Comparison of ENCODE assay signal across 21 cellular contexts in the genomic region with DNA sequence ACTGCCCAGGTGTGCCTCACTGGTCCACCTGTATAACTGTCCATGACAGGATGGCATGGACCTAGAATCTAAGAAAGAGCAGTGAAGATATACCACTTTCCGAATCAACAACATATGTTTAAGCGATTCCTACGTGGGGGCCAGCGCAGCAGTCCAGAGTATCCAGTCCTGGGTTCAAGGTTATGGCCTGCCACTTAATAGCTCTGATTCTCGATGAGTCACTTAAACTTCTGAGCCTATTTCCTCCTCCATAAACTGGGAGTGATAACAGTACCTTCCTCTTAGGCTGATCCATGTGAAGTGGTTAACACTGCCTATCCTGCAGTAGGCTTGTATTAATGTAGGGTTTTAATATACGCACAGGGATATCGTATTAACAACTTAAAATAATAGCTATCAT. TPM values are rescaled to one million over a fixed set of nuclear protein-coding genes. Genes with fewer than 3 reads are reported as not detected.
DNase-seq lines count a peak whose midpoint lies in the region; ATAC-seq, FAIRE-seq and TF ChIP-seq lines count a peak whose summit lies in the region.
"Had no signal": no experiment of that assay in that cellular context is flagged by ENCODE, and none has a peak within 500 bp of the region (broad histone marks: within the 10 kb centered on the region; RNA-seq: fewer than 3 reads in every experiment).

No MANE protein-coding gene starts in this region.

- H3K27ac Mint-ChIP-seq in HFFc6 (peak overlapping the region; percentile 93), neural crest cell (ENCODE audit: unreplicated experiment) (no peak overlapping the region)
- H3K27ac Mint-ChIP-seq: CD8-positive, alpha-beta T cell had no signal

- no peak overlapping the region; the same call in 1 of the 2 replicates for H3K4me3 Mint-ChIP-seq in HFFc6
- peak overlapping the region; percentile 35 for H3K4me3 Mint-ChIP-seq in neural crest cell
- H3K4me3 Mint-ChIP-seq: CD8-positive, alpha-beta T cell had no signal

- H3K36me3 Mint-ChIP-seq in HFFc6 (ENCODE audit: low read depth) (peaks cover 22% of the 10 kb centered on the region), neural crest cell (ENCODE audit: low read depth) (no peaks in the 10 kb centered on the region)

- peaks cover 0 to 5% of the 10 kb centered on the region in 2 experiments for H3K36me3 ChIP-seq in keratinocyte (ENCODE audit: control insufficient read depth in 2 of 2, extremely low read depth in 1 of 2, insufficient read depth in 2 of 2, low read length in 2 of 2)
- H3K36me3 ChIP-seq: BLaER1 treated with 17β-estradiol and CSF1 and Interleukin-3, amounts not matched to agents 10 nM and 100 nM had no signal

- ATAC-seq in HG03045 (IDR thresholded peaks at IDR 0.05; ENCODE audit: unreplicated experiment) = no peak
- ATAC-seq: CD8-positive, alpha-beta T cell; HepG2 had no signal

- H3K4me1 Mint-ChIP-seq in HFFc6 (ENCODE audit: low read depth) = peaks cover 59% of the 10 kb centered on the region
- H3K4me1 Mint-ChIP-seq in neural crest cell = peaks cover 21% of the 10 kb centered on the region

- H3K4me2 ChIP-seq in keratinocyte (ENCODE audit: control insufficient read depth, extremely low read depth, insufficient read depth, low read depth, low read length) = no peak overlapping the region
- H3K4me2 ChIP-seq: BLaER1 treated with 17β-estradiol and CSF1 and Interleukin-3, amounts not matched to agents 10 nM and 100 nM; KMS-11 had no signal

- peak overlapping the region; percentile 71 for H3K27ac ChIP-seq in RWPE1
- H3K27ac ChIP-seq in keratinocyte (ENCODE audit: control insufficient read depth, insufficient read depth, low read length) = peak overlapping the region; percentile 92
- H3K27ac ChIP-seq: BLaER1 treated with 17β-estradiol and CSF1 and Interleukin-3, amounts not matched to agents 10 nM and 100 nM; KMS-11 had no signal

- FAIRE-seq in keratinocyte (lab: Jason Lieb, UNC) = no peak
- FAIRE-seq: D721Med, H54, HepG2 had no signal

- CTCF ChIA-PET in RWPE1 (lab: Yijun Ruan, JAX) = no interaction called here

- H2AFZ ChIP-seq in keratinocyte (ENCODE audit: control insufficient read depth, low read length) = no peak overlapping the region

- H3K79me2 ChIP-seq in keratinocyte (ENCODE audit: control insufficient read depth, insufficient read depth, low read length) = peaks cover 17% of the 10 kb centered on the region

- peaks cover 2% of the 10 kb centered on the region for H3K9me1 ChIP-seq in keratinocyte (ENCODE audit: control insufficient read depth, extremely low read depth, insufficient read depth, low read length)

- H3K9me3 ChIP-seq in keratinocyte (ENCODE audit: control insufficient read depth, low read depth, low read length) = peaks cover 2% of the 10 kb centered on the region

- dilution Hi-C loops in keratinocyte (cut with MboI; ENCODE audit: extremely low pct_ligation_motif_present, low sequenced_read_pairs) = no loop called here

- H3K27me3 Mint-ChIP-seq in HFFc6 (ENCODE audit: insufficient read depth) = peaks cover 6% of the 10 kb centered on the region; the same call in 1 of the 2 replicates
- peaks cover 4% of the 10 kb centered on the region for H3K27me3 Mint-ChIP-seq in neural crest cell (ENCODE audit: low read depth)

- H3K27me3 ChIP-seq in keratinocyte (ENCODE audit: control insufficient read depth, extremely low read depth, insufficient read depth, low read length) = no peaks in the 10 kb centered on the region

- DNase-seq in HFFc6 = no peak
- no peak for DNase-seq in RWPE1 (ENCODE audit: low spot score)
- no peak for DNase-seq in keratinocyte (ENCODE audit: low read depth, low spot score)
- no peak for DNase-seq in neural crest cell (ENCODE audit: low read depth, low spot score)
- no peak for DNase-seq in NCI-H1694 (lab: John Stamatoyannopoulos, UW)
- DNase-seq in germinal center (ENCODE audit: low spot score) = no peak
- DNase-seq: CD8-positive, alpha-beta T cell; NCI-H1048; NCI-H1436; NCI-H2029 treated with DMSO at 0.1 percent for 48 hours; NCI-H2171 treated with DMSO at 0.1 percent for 48 hours; NCI-H510A; NCI-H748 treated with DMSO at 0.1 percent for 48 hours; OCI-M1; RPMI8226 had no signal

- no peak overlapping the region for H3K9ac ChIP-seq in keratinocyte (ENCODE audit: control insufficient read depth, extremely low read depth, insufficient read depth, low read length)
- H3K9ac ChIP-seq: BLaER1 treated with 17β-estradiol and CSF1 and Interleukin-3, amounts not matched to agents 10 nM and 100 nM; KMS-11 had no signal

- TF ChIP-seq CTCF in HFFc6 (IDR thresholded peaks at IDR 0.05) (no peak), RWPE1 (conservative IDR thresholded peaks at IDR 0.05; ENCODE audit: low read depth) (no peak), keratinocyte (optimal IDR thresholded peaks at IDR 0.05 in 1 of 3, IDR thresholded peaks at IDR 0.05 in 1 of 3, conservative IDR thresholded peaks at IDR 0.05 in 1 of 3; ENCODE audit: extremely low read depth in 1 of 3, insufficient read depth in 2 of 3, low read length in 3 of 3) (no peak), neural crest cell (conservative IDR thresholded peaks at IDR 0.05) (no peak)

- no peaks in the 10 kb centered on the region for H4K20me1 ChIP-seq in keratinocyte (ENCODE audit: control insufficient read depth, extremely low read depth, insufficient read depth, low read length)
- H4K20me1 ChIP-seq: BLaER1 treated with 17β-estradiol and CSF1 and Interleukin-3, amounts not matched to agents 10 nM and 100 nM had no signal

- H3K9me3 Mint-ChIP-seq in HFFc6 = no peaks in the 10 kb centered on the region
- no peaks in the 10 kb centered on the region for H3K9me3 Mint-ChIP-seq in neural crest cell

- POLR2A ChIA-PET in RWPE1 (lab: Yijun Ruan, JAX; ENCODE audit: low non-redundant PET) = no interaction called here

- no peak overlapping the region for H3K4me3 ChIP-seq in keratinocyte (ENCODE audit: control insufficient read depth in 2 of 3, extremely low read depth in 1 of 3, insufficient read depth in 2 of 3, low read depth in 1 of 3, low read length in 3 of 3)
- H3K4me3 ChIP-seq: BLaER1 treated with 17β-estradiol and CSF1 and Interleukin-3, amounts not matched to agents 10 nM and 100 nM had no signal

- peaks cover 42% of the 10 kb centered on the region for H3K4me1 ChIP-seq in keratinocyte (ENCODE audit: control insufficient read depth, extremely low read depth, insufficient read depth, low read length)

RNA-seq across cellular contexts. Expression of gene STPG1, which starts 2.8 kb away (rescaled TPM):
- total RNA-seq in HFFc6 (2021; fragmentation: NEBNext Ultra II Directional; extraction: Animal tissue kit (Norgen Biotek cat#: 25700)) = 10 to 100 TPM in 5 of 6 experiments, 1 to 10 TPM in 1; 8.8 to 13.0 (median 11.0) TPM
- 15.3 to 16.9 TPM (median 16.6 TPM) in 3 replicates for polyA plus RNA-seq in keratinocyte
- 6.5 TPM for polyA plus RNA-seq in keratinocyte (2011; ENCODE audit: low read depth)
- 14.6 and 19.3 TPM in 2 replicates for polyA plus RNA-seq in keratinocyte (2011; cell fraction: cytosol; rRNA removed)
- polyA plus RNA-seq in keratinocyte (2011; cell fraction: nucleus; rRNA removed) = 20.6 TPM in 2 replicates
- polyA plus RNA-seq in keratinocyte (2012; ENCODE audit: low replicate concordance) = 8.2 and 12.3 TPM in 2 replicates
- polyA minus RNA-seq in keratinocyte = 8.8 to 12.6 TPM (median 10.7 TPM) in 3 replicates
- 3.6 TPM for polyA minus RNA-seq in keratinocyte (2011; cell fraction: cytosol; rRNA and poly(A)+ RNA removed)
- 9.4 and 16.4 TPM in 2 replicates for polyA minus RNA-seq in keratinocyte (2011; cell fraction: nucleus; rRNA and poly(A)+ RNA removed)
- total RNA-seq in neural crest cell = 6.6 and 7.7 TPM in 2 replicates

RNA-seq across cellular contexts. Expression of gene NIPAL3, which starts 4.9 kb away (rescaled TPM):
- total RNA-seq in HFFc6 (2021; fragmentation: NEBNext Ultra II Directional; extraction: Animal tissue kit (Norgen Biotek cat#: 25700)) = 100 to 1,000 TPM in 4 of 6 experiments, 10 to 100 TPM in 2; 97.8 to 164 (median 107) TPM
- polyA plus RNA-seq in keratinocyte = 30.5 to 42.1 TPM (median 37.3 TPM) in 3 replicates
- 12.9 TPM for polyA plus RNA-seq in keratinocyte (2011; ENCODE audit: low read depth)
- polyA plus RNA-seq in keratinocyte (2011; cell fraction: cytosol; rRNA removed) = 39.1 and 42.7 TPM in 2 replicates
- polyA plus RNA-seq in keratinocyte (2011; cell fraction: nucleus; rRNA removed) = 54.2 and 56.5 TPM in 2 replicates
- polyA plus RNA-seq in keratinocyte (2012; ENCODE audit: low replicate concordance) = 19.2 and 29.1 TPM in 2 replicates
- polyA minus RNA-seq in keratinocyte = 56.5 to 63.8 TPM (median 61.9 TPM) in 3 replicates
- polyA minus RNA-seq in keratinocyte (2011; cell fraction: cytosol; rRNA and poly(A)+ RNA removed) = 43.9 TPM
- 51.6 and 76.6 TPM in 2 replicates for polyA minus RNA-seq in keratinocyte (2011; cell fraction: nucleus; rRNA and poly(A)+ RNA removed)
- 2.4 and 3.0 TPM in 2 replicates for total RNA-seq in neural crest cell

Comparison
In these comparisons a context has a peak if more than half of its experiments do, and no peak if none do; other contexts are left out.
1. RNA of gene NIPAL3, which starts 4.9 kb away (total RNA-seq): 97.8 to 164 TPM in HFFc6; 2.4 to 3.0 TPM in neural crest cell; every median in the first group is over 10 times any median in the second.